ENCODE assay signal across 5 cellular contexts in the genomic region with DNA sequence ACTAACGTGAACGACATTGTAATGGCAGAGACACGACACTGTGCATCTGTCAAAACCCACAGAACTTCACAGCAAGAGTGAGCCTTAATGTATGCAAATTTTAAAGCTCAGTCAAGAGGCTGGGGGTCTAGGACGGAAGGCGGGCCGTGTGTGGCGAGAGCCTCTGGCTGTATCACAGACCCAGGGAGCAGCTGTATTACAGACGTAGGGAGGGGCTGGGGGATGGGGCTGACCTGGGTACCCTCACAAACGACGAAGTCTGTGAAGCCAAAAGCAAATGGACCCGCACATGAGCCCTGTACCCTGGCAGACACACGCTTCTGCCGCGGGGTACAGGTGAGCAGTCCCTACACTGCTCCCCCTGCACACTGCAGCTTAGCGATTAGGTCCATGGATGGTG. TPM values are rescaled to one million over a fixed set of nuclear protein-coding genes. Genes with fewer than 3 reads are reported as not detected.
"Had no signal": no experiment of that assay in that cellular context is flagged by ENCODE, and none has a peak within 500 bp of the region (broad histone marks: within the 10 kb centered on the region; RNA-seq: fewer than 3 reads in every experiment).

No MANE protein-coding gene starts in this region.

RNA-seq across cellular contexts. Expression of gene TMEM179, which starts 57.2 kb away (rescaled TPM):
- total RNA-seq: activated CD4-positive, alpha-beta T cell treated with anti-CD3 and anti-CD28 coated beads, Interleukin-2, amount 10 ng/mL, durations not matched to agents 7 days and 5 days; activated T-cell treated with anti-CD3 and anti-CD28 coated beads, Interleukin-2, amount 50 U/mL, for 4 hours; breast epithelium; RPMI7951; SJCRH30 had no signal
